Comparison of ENCODE assay signal across 17 cellular contexts in the genomic region with DNA sequence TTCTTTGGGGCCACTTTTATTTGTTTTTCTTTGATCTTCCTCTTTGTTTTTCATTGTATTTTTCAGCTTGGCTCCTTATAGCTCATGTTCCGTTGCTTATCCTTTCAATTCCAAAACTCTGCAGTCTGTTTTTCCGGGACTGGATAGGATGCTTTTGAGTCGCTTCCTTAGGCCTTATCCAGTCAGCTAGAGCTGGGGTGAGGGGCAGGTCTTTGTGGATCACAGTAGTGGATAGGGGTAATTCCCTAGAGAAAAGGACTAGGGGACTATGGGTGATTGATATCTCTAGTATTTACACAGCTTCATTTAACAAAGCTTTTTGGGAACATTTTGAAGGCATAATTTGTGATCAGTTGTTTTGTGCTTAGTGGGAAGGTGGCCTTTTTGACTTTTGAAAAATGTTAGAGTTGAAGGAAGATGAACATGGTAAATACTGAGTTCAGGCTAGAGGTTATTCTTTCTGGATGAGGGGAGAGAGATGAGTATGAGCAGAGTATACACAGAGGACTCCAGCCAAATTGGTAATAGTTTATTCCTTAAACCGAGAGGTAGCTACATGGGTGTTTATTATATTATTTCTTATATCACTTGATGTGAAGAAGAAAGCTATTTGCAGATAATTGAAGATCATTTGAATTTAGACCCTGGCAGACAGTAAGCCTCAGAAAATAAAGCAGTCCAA. TPM values are rescaled to one million over a fixed set of nuclear protein-coding genes. Genes with fewer than 3 reads are reported as not detected.
DNase-seq lines count a peak whose midpoint lies in the region; ATAC-seq and TF ChIP-seq lines count a peak whose summit lies in the region.
"Had no signal": no experiment of that assay in that cellular context is flagged by ENCODE, and none has a peak within 500 bp of the region (broad histone marks: within the 10 kb centered on the region; RNA-seq: fewer than 3 reads in every experiment).

No MANE protein-coding gene starts in this region.

- dilution Hi-C loops in mammary epithelial cell (cut with HindIII; ENCODE audit: low sequenced_read_pairs): no loop called here

- TF ChIP-seq CTCF in MCF 10A (IDR thresholded peaks at IDR 0.05; ENCODE audit: unreplicated experiment) (no peak), mammary epithelial cell (conservative IDR thresholded peaks at IDR 0.05 in 1 of 2, IDR thresholded peaks at IDR 0.05 in 1 of 2; ENCODE audit: extremely low read depth in 1 of 2, insufficient read depth in 1 of 2, low read depth in 1 of 2, low read length in 2 of 2) (no peak), chondrocyte (IDR thresholded peaks at IDR 0.05) (no peak)

- H4K20me1 ChIP-seq in mammary epithelial cell (ENCODE audit: insufficient read depth, low read length): no peaks in the 10 kb centered on the region

- CTCF ChIA-PET in MCF 10A (lab: Yijun Ruan, JAX): interaction anchor here (0.6 to 1.4 kb wide), 8 partner anchors 11 to 271 kb away, joined by 3 to 5 read pairs (median 4); no protein-coding TSS in a partner anchor
- CTCF ChIA-PET in mammary epithelial cell (lab: Charles Lee; ENCODE audit: low non-redundant PET): no interaction called here
- CTCF ChIA-PET in activated naive CD4-positive, alpha-beta T cell treated with anti-CD3 and anti-CD28 coated beads, Interleukin-2, amount 10 ng/mL, durations not matched to agents 7 days and 5 days (lab: Charles Lee): interaction anchor here (0.6 kb wide), 1 partner anchor 961 kb away, joined by 3 read pairs; no protein-coding TSS in a partner anchor

- H3K27ac Mint-ChIP-seq in MCF 10A (ENCODE audit: low read depth, unreplicated experiment) (peak overlapping the region; percentile 29), chondrocyte (ENCODE audit: unreplicated experiment) (no peak overlapping the region)
- peak overlapping the region; percentile 26 for H3K27ac Mint-ChIP-seq in stimulated activated naive B cell treated with anti-CD40 and anti-IgM and Interleukin-4, amounts not matched to agents 10 μg/mL and 1 μg/mL and 100 μg/mL, for 72 hours
- no peak overlapping the region for H3K27ac Mint-ChIP-seq in activated naive CD4-positive, alpha-beta T cell treated with anti-CD3 and anti-CD28 coated beads, Interleukin-2, amount 10 ng/mL, durations not matched to agents 7 days and 5 days

- no peak overlapping the region for H3K9ac ChIP-seq in mammary epithelial cell (ENCODE audit: insufficient read depth, low read length)

- in situ Hi-C loops in mammary epithelial cell (cut with MboI; ENCODE audit: low sequenced_read_pairs in 2 of 2): no loop called here

- H3K4me3 Mint-ChIP-seq in MCF 10A (ENCODE audit: unreplicated experiment): no peak overlapping the region
- no peak overlapping the region for H3K4me3 Mint-ChIP-seq in stimulated activated naive B cell treated with anti-CD40 and anti-IgM and Interleukin-4, amounts not matched to agents 10 μg/mL and 1 μg/mL and 100 μg/mL, for 72 hours
- H3K4me3 Mint-ChIP-seq in chondrocyte (ENCODE audit: unreplicated experiment): no peak overlapping the region
- no peak overlapping the region for H3K4me3 Mint-ChIP-seq in activated naive CD4-positive, alpha-beta T cell treated with anti-CD3 and anti-CD28 coated beads, Interleukin-2, amount 10 ng/mL, durations not matched to agents 7 days and 5 days

- POLR2A ChIA-PET in MCF 10A (lab: Yijun Ruan, JAX): interaction anchor here (1.1 to 4.0 kb wide), 6 partner anchors 9 to 27 kb away, joined by 3 to 22 read pairs (median 5); partner anchors contain the start of gene CEP350

- BruUV-seq in MCF 10A (replicated peaks; lab: Mats Ljungman, UMichigan): no TSS peak
- no TSS peak for BruUV-seq in mammary epithelial cell (replicated peaks; lab: Mats Ljungman, UMichigan)

- H3K79me2 ChIP-seq in mammary epithelial cell (ENCODE audit: insufficient read depth, low read length): peaks cover 87% of the 10 kb centered on the region

- peaks cover 14% of the 10 kb centered on the region for H3K9me3 Mint-ChIP-seq in MCF 10A (ENCODE audit: unreplicated experiment)
- H3K9me3 Mint-ChIP-seq in stimulated activated naive B cell treated with anti-CD40 and anti-IgM and Interleukin-4, amounts not matched to agents 10 μg/mL and 1 μg/mL and 100 μg/mL, for 72 hours: peaks cover 3 to 5% of the 10 kb centered on the region in 2 donors
- H3K9me3 Mint-ChIP-seq in chondrocyte (ENCODE audit: low read depth): peaks cover 15% of the 10 kb centered on the region
- H3K9me3 Mint-ChIP-seq in activated naive CD4-positive, alpha-beta T cell treated with anti-CD3 and anti-CD28 coated beads, Interleukin-2, amount 10 ng/mL, durations not matched to agents 7 days and 5 days: peaks cover 3% of the 10 kb centered on the region

- no peak overlapping the region for H3K27ac ChIP-seq in mammary epithelial cell (ENCODE audit: insufficient read depth, low read depth, low read length)
- H3K27ac ChIP-seq: prostate gland, stomach had no signal

- H3K36me3 ChIP-seq in mammary epithelial cell (ENCODE audit: insufficient read depth, low read length): no peaks in the 10 kb centered on the region
- H3K36me3 ChIP-seq: esophagus muscularis mucosa, heart left ventricle, prostate gland, stomach had no signal

- H3K36me3 Mint-ChIP-seq in MCF 10A (ENCODE audit: insufficient read depth, unreplicated experiment) (peaks cover 5% of the 10 kb centered on the region), chondrocyte (ENCODE audit: low read depth) (peaks cover 3% of the 10 kb centered on the region)
- peaks cover 16 to 33% of the 10 kb centered on the region in 2 donors for H3K36me3 Mint-ChIP-seq in stimulated activated naive B cell treated with anti-CD40 and anti-IgM and Interleukin-4, amounts not matched to agents 10 μg/mL and 1 μg/mL and 100 μg/mL, for 72 hours
- H3K36me3 Mint-ChIP-seq in activated naive CD4-positive, alpha-beta T cell treated with anti-CD3 and anti-CD28 coated beads, Interleukin-2, amount 10 ng/mL, durations not matched to agents 7 days and 5 days: peaks cover 14% of the 10 kb centered on the region

- H3K4me1 ChIP-seq in mammary epithelial cell (ENCODE audit: insufficient read depth, low read length): no peaks in the 10 kb centered on the region
- H3K4me1 ChIP-seq: prostate gland had no signal

- 79% methylated on average over 4 of the region's 4 CpGs for WGBS in mammary epithelial cell (ENCODE audit: low coverage, missing lambda C conversion rate)

- H3K9me3 ChIP-seq in mammary epithelial cell (replicated peaks; ENCODE audit: insufficient read depth, low read length): no peaks in the 10 kb centered on the region
- H3K9me3 ChIP-seq: esophagus muscularis mucosa, prostate gland, stomach had no signal

- peaks cover 15% of the 10 kb centered on the region for H3K4me1 Mint-ChIP-seq in MCF 10A (ENCODE audit: insufficient read depth, unreplicated experiment)
- H3K4me1 Mint-ChIP-seq in stimulated activated naive B cell treated with anti-CD40 and anti-IgM and Interleukin-4, amounts not matched to agents 10 μg/mL and 1 μg/mL and 100 μg/mL, for 72 hours: peaks cover 27 to 64% of the 10 kb centered on the region in 2 donors
- peaks cover 34% of the 10 kb centered on the region for H3K4me1 Mint-ChIP-seq in chondrocyte (ENCODE audit: low read depth)
- peaks cover 2% of the 10 kb centered on the region for H3K4me1 Mint-ChIP-seq in activated naive CD4-positive, alpha-beta T cell treated with anti-CD3 and anti-CD28 coated beads, Interleukin-2, amount 10 ng/mL, durations not matched to agents 7 days and 5 days

- peak; percentile 61 for ATAC-seq in left ventricle myocardium superior
- no peak for ATAC-seq in stimulated activated naive B cell treated with anti-CD40 and anti-IgM and Interleukin-4, amounts not matched to agents 10 μg/mL and 1 μg/mL and 100 μg/mL, for 72 hours (replicated peaks)

- H3K4me2 ChIP-seq in mammary epithelial cell (ENCODE audit: insufficient read depth, low read depth, low read length): no peak overlapping the region

- H3K27me3 Mint-ChIP-seq in MCF 10A (ENCODE audit: insufficient read depth, unreplicated experiment): no peaks in the 10 kb centered on the region
- no peaks in the 10 kb centered on the region for H3K27me3 Mint-ChIP-seq in stimulated activated naive B cell treated with anti-CD40 and anti-IgM and Interleukin-4, amounts not matched to agents 10 μg/mL and 1 μg/mL and 100 μg/mL, for 72 hours
- H3K27me3 Mint-ChIP-seq in chondrocyte (ENCODE audit: low read depth): no peaks in the 10 kb centered on the region
- no peaks in the 10 kb centered on the region for H3K27me3 Mint-ChIP-seq in activated naive CD4-positive, alpha-beta T cell treated with anti-CD3 and anti-CD28 coated beads, Interleukin-2, amount 10 ng/mL, durations not matched to agents 7 days and 5 days

- DNase-seq in MCF 10A (ENCODE audit: unreplicated experiment) (no peak), mammary epithelial cell (no peak), NCI-H69 (lab: John Stamatoyannopoulos, UW) (peak; percentile 48), left ventricle myocardium superior (no peak), chondrocyte (ENCODE audit: low spot score) (no peak), activated T-cell treated with anti-CD3 and anti-CD28 coated beads for 4 hours (no peak)
- DNase-seq in stimulated activated naive B cell treated with anti-CD40 and anti-IgM and Interleukin-4, amounts not matched to agents 10 μg/mL and 1 μg/mL and 100 μg/mL, for 72 hours: no peak
- no peak for DNase-seq in activated naive CD4-positive, alpha-beta T cell treated with anti-CD3 and anti-CD28 coated beads, Interleukin-2, amount 10 ng/mL, durations not matched to agents 7 days and 5 days
- DNase-seq: aorta, Calu3, cortex of kidney, heart left ventricle, NCI-H1105 treated with DMSO at 0.1 percent for 48 hours, NCI-H524, stomach had no signal

- H2AFZ ChIP-seq in mammary epithelial cell (ENCODE audit: low read depth, low read length): no peak overlapping the region

- intact Hi-C loops in MCF 10A (cut with micrococcal nuclease): no loop called here
- intact Hi-C loops in mammary epithelial cell (cut with micrococcal nuclease): no loop called here
- intact Hi-C loops in left ventricle myocardium superior (cut with micrococcal nuclease): no loop called here

- no peak overlapping the region for H3K4me3 ChIP-seq in mammary epithelial cell (replicated peaks in 1 of 3; ENCODE audit: insufficient read depth in 1 of 3, low read depth in 2 of 3, low read length in 3 of 3)
- H3K4me3 ChIP-seq: esophagus muscularis mucosa, heart left ventricle, prostate gland, stomach had no signal

- no peaks in the 10 kb centered on the region for H3K27me3 ChIP-seq in mammary epithelial cell (ENCODE audit: insufficient read depth, low read length)
- H3K27me3 ChIP-seq: esophagus muscularis mucosa, heart left ventricle, stomach had no signal

RNA-seq across cellular contexts. Expression of gene CEP350, which starts 22.5 kb away (rescaled TPM):
- total RNA-seq in MCF 10A (2022) (54.3 and 56.4 TPM in 2 replicates), mammary epithelial cell (10 to 100 TPM; 29.6 to 37.5 TPM), left ventricle myocardium superior (31.7 TPM), chondrocyte (34.0 to 45.0 TPM (median 36.2 TPM) in 3 replicates)
- 5.7 TPM for polyA plus RNA-seq in mammary epithelial cell
- 36.0 TPM for polyA minus RNA-seq in mammary epithelial cell

Comparison
In these comparisons a context has a peak if more than half of its experiments do, and no peak if none do; other contexts are left out.
1. H3K27ac Mint-ChIP-seq: peak in MCF 10A (single experiment) and stimulated activated naive B cell treated with anti-CD40 and anti-IgM and Interleukin-4, amounts not matched to agents 10 μg/mL and 1 μg/mL and 100 μg/mL, for 72 hours (single experiment); none in chondrocyte (single experiment) and activated naive CD4-positive, alpha-beta T cell treated with anti-CD3 and anti-CD28 coated beads, Interleukin-2, amount 10 ng/mL, durations not matched to agents 7 days and 5 days (single experiment).